ENCODE assay signal across 8 cellular contexts in genomic region chr20:23622839-23623343, GRCh38. TPM values are rescaled to one million over a fixed set of nuclear protein-coding genes. Genes with fewer than 3 reads are reported as not detected.
A peak's percentile ranks its signal among the peaks of the same experiment; 100 is the strongest.
DNase-seq lines count a peak whose midpoint lies in the region; ATAC-seq and TF ChIP-seq lines count a peak whose summit lies in the region.

No MANE protein-coding gene starts in this region.

- H3K36me3 Mint-ChIP-seq in activated T-cell treated with anti-CD3 and anti-CD28 coated beads, Interleukin-2, amount 50 U/mL, for 4 hours (ENCODE audit: insufficient read depth), result no peaks in the 10 kb centered on the region

- H3K4me3 Mint-ChIP-seq in activated T-cell treated with anti-CD3 and anti-CD28 coated beads, Interleukin-2, amount 50 U/mL, for 4 hours, result no peak overlapping the region

- DNase-seq in A172 (ENCODE audit: low spot score), result peak; percentile 95
- DNase-seq in NB4 (ENCODE audit: low read depth), result peak; percentile 61
- DNase-seq in dermis blood vessel endothelial cell, result peak; percentile 77
- DNase-seq in activated CD4-positive, alpha-beta T cell treated with anti-CD3 and anti-CD28 coated beads for 48 hours, result no peak
- DNase-seq in NCI-H2196 (lab: John Stamatoyannopoulos, UW; ENCODE audit: unreplicated experiment), result no peak
- no peak for DNase-seq in activated T-cell treated with anti-CD3 and anti-CD28 coated beads, Interleukin-2, amount 50 U/mL, for 4 hours

- H3K9me3 ChIP-seq in mononuclear cell (ENCODE audit: low read depth, low read length), result no peaks in the 10 kb centered on the region

- no peak for TF ChIP-seq CTCF in NB4 (IDR thresholded peaks at IDR 0.05; ENCODE audit: low read depth, low read length)

- H3K4me1 ChIP-seq in mononuclear cell (ENCODE audit: insufficient read depth, low read length), result peaks cover 19% of the 10 kb centered on the region

- H3K27me3 Mint-ChIP-seq in activated T-cell treated with anti-CD3 and anti-CD28 coated beads, Interleukin-2, amount 50 U/mL, for 4 hours (ENCODE audit: low read depth), result peaks cover 19% of the 10 kb centered on the region

- H3K4me3 ChIP-seq in NB4 (ENCODE audit: low read depth, low read length), result peak overlapping the region; percentile 4
- peak overlapping the region; percentile 30 for H3K4me3 ChIP-seq in mononuclear cell (ENCODE audit: low read length)

- H3K27me3 ChIP-seq in mononuclear cell (ENCODE audit: insufficient read depth, low read length), result no peaks in the 10 kb centered on the region

- ATAC-seq in GM18907 (IDR thresholded peaks at IDR 0.05; ENCODE audit: unreplicated experiment), result peak; percentile 85
- no peak for ATAC-seq in activated T-cell treated with anti-CD3 and anti-CD28 coated beads, Interleukin-2, amount 50 U/mL, for 4 hours

- no peaks in the 10 kb centered on the region for H3K9me3 Mint-ChIP-seq in activated T-cell treated with anti-CD3 and anti-CD28 coated beads, Interleukin-2, amount 50 U/mL, for 4 hours

- no peak for TF ChIP-seq POLR2A in NB4 (IDR thresholded peaks at IDR 0.05; ENCODE audit: extremely low read depth, insufficient read length)

- no peaks in the 10 kb centered on the region for H3K4me1 Mint-ChIP-seq in activated T-cell treated with anti-CD3 and anti-CD28 coated beads, Interleukin-2, amount 50 U/mL, for 4 hours (ENCODE audit: low read depth)

RNA-seq across cellular contexts. Expression of gene CST3, which starts 14.9 kb away (rescaled TPM):
- 209 and 225 TPM in 2 replicates for total RNA-seq in A172 (2014; rRNA removed; shearing (Covaris generic))
- total RNA-seq in dermis blood vessel endothelial cell (268 and 284 TPM in 2 replicates), mononuclear cell (486 TPM)
- 1 to 10 TPM; 1.8 to 2.6 (median 2.0) TPM for total RNA-seq in activated T-cell treated with anti-CD3 and anti-CD28 coated beads, Interleukin-2, amount 50 U/mL, for 4 hours

RNA-seq across cellular contexts. Expression of gene CST9, which starts 17.2 kb away (rescaled TPM):
- total RNA-seq in A172 (2014; rRNA removed; shearing (Covaris generic)), result not detected in 2 replicates
- total RNA-seq in dermis blood vessel endothelial cell (not detected in 2 replicates), mononuclear cell (not detected)
- not detected for total RNA-seq in activated T-cell treated with anti-CD3 and anti-CD28 coated beads, Interleukin-2, amount 50 U/mL, for 4 hours

RNA-seq across cellular contexts. Expression of gene CST9L, which starts 54.6 kb away (rescaled TPM):
- not detected in 2 replicates for total RNA-seq in A172 (2014; rRNA removed; shearing (Covaris generic))
- total RNA-seq in dermis blood vessel endothelial cell (not detected in 2 replicates), mononuclear cell (not detected)
- total RNA-seq in activated T-cell treated with anti-CD3 and anti-CD28 coated beads, Interleukin-2, amount 50 U/mL, for 4 hours, result not detected

Comparison
In these comparisons a context has a peak if more than half of its experiments do, and no peak if none do; other contexts are left out.
1. DNase-seq: peak in A172 (single experiment), NB4 (single experiment) and dermis blood vessel endothelial cell (single experiment); none in activated CD4-positive, alpha-beta T cell treated with anti-CD3 and anti-CD28 coated beads for 48 hours (single experiment), NCI-H2196 (single experiment) and activated T-cell treated with anti-CD3 and anti-CD28 coated beads, Interleukin-2, amount 50 U/mL, for 4 hours (single experiment).
2. RNA of gene CST3, which starts 14.9 kb away (total RNA-seq): 486 TPM in mononuclear cell (single experiment), 268 to 284 TPM in dermis blood vessel endothelial cell and 209 to 225 TPM in A172; 1.8 to 2.6 TPM in activated T-cell treated with anti-CD3 and anti-CD28 coated beads, Interleukin-2, amount 50 U/mL, for 4 hours; every median in the first group is over 10 times any median in the second.